Comparison of ENCODE assay signal across 17 cellular contexts in the genomic region with DNA sequence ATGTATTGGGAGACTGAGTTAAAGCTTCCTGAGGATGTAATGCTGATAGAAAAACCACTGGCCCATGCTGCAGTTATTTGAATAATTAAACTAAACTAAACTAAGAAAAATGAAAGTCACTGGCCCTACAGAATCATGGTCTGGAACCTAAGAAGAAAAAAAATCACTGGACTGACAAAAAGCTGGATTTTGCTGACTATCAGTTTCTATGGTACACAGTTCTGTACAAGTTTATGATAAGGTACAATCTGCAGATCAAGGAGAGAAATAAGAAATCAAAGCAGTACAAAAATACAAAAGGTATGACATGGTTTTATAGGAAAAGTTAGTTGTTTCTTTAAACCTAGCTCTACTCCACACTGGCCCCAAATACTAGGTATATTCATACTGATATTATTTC. TPM values are rescaled to one million over a fixed set of nuclear protein-coding genes. Genes with fewer than 3 reads are reported as not detected.
A peak's percentile ranks its signal among the peaks of the same experiment; 100 is the strongest.
DNase-seq lines count a peak whose midpoint lies in the region; ATAC-seq and TF ChIP-seq lines count a peak whose summit lies in the region.
"Had no signal": no experiment of that assay in that cellular context is flagged by ENCODE, and none has a peak within 500 bp of the region (broad histone marks: within the 10 kb centered on the region; RNA-seq: fewer than 3 reads in every experiment).

No MANE protein-coding gene starts in this region.

- DNase-seq in stimulated activated naive CD8-positive, alpha-beta T cell treated with anti-CD3 and anti-CD28 coated beads, Interleukin-15, Interleukin-2, amounts not matched to agents 100 U/mL and 50 U/mL, for 24 hours = no peak
- no peak for DNase-seq in Panc1 (ENCODE audit: low read depth, low spot score)
- no peak for DNase-seq in naive thymus-derived CD4-positive, alpha-beta T cell
- no peak for DNase-seq in activated CD4-positive, alpha-beta memory T cell treated with anti-CD3 and anti-CD28 coated beads, Interleukin-2, amount 10 ng/mL, durations not matched to agents 7 days and 5 days
- DNase-seq in lower lobe of right lung = no peak
- DNase-seq in NCI-H1105 (lab: John Stamatoyannopoulos, UW) = no peak
- DNase-seq: DMS153, DND-41, KBM-7, NCI-H2029, NCI-H446, NCI-H524 treated with DMSO at 0.1 percent for 48 hours, NCI-H774, SK-N-SH had no signal

- TF ChIP-seq CTCF in Panc1 (IDR thresholded peaks at IDR 0.05) = no peak
- TF ChIP-seq CTCF in lower lobe of right lung (IDR thresholded peaks at IDR 0.05) = no peak

- H3K36me3 ChIP-seq in Panc1 (ENCODE audit: control insufficient read depth, insufficient read depth, low read length) = peaks cover 5% of the 10 kb centered on the region; the same call in 1 of the 2 replicates
- peaks cover 0 to 31% (median 7%) of the 10 kb centered on the region in 3 experiments for H3K36me3 ChIP-seq in naive thymus-derived CD4-positive, alpha-beta T cell (ENCODE audit: control insufficient read depth in 2 of 3, insufficient read depth in 3 of 3, low read length in 3 of 3)
- H3K36me3 ChIP-seq in lower lobe of right lung = peaks cover 45% of the 10 kb centered on the region

- in situ Hi-C loops in Panc1 (cut with HindIII; ENCODE audit: low pct_unique_long_range_greater_than_20kb, low sequenced_read_pairs) = no loop called here

- no peak overlapping the region for H3K27ac ChIP-seq in Panc1 (ENCODE audit: low read length)
- no peak overlapping the region for H3K27ac ChIP-seq in naive thymus-derived CD4-positive, alpha-beta T cell (ENCODE audit: low read depth, low read length)
- no peak overlapping the region for H3K27ac ChIP-seq in lower lobe of right lung
- H3K27ac ChIP-seq: C4-2B had no signal

- H3K4me3 ChIP-seq in Panc1 (ENCODE audit: low read depth in 2 of 2, low read length in 2 of 2) = no peak overlapping the region
- H3K4me3 ChIP-seq in naive thymus-derived CD4-positive, alpha-beta T cell (ENCODE audit: low read length) = no peak overlapping the region
- H3K4me3 ChIP-seq in lower lobe of right lung = no peak overlapping the region

- BruUV-seq in Panc1 (replicated peaks; lab: Mats Ljungman, UMichigan) = TSS peak; percentile 4

- no peaks in the 10 kb centered on the region for H3K9me3 ChIP-seq in Panc1 (ENCODE audit: control insufficient read depth, insufficient read depth, low read depth, low read length)
- no peaks in the 10 kb centered on the region for H3K9me3 ChIP-seq in naive thymus-derived CD4-positive, alpha-beta T cell (ENCODE audit: control insufficient read depth in 2 of 3, low read length in 3 of 3)
- no peaks in the 10 kb centered on the region for H3K9me3 ChIP-seq in lower lobe of right lung
- H3K9me3 ChIP-seq: SK-N-SH had no signal

- peaks cover 40% of the 10 kb centered on the region for H3K36me3 Mint-ChIP-seq in stimulated activated naive CD8-positive, alpha-beta T cell treated with anti-CD3 and anti-CD28 coated beads, Interleukin-15, Interleukin-2, amounts not matched to agents 100 ng/mL and 50 ng/mL, for 24 hours (ENCODE audit: low read depth)
- H3K36me3 Mint-ChIP-seq in naive thymus-derived CD4-positive, alpha-beta T cell = peaks cover 0 to 36% (median 21%) of the 10 kb centered on the region in 5 donors
- peaks cover 42% of the 10 kb centered on the region for H3K36me3 Mint-ChIP-seq in activated CD4-positive, alpha-beta memory T cell treated with anti-CD3 and anti-CD28 coated beads, Interleukin-2, amount 10 ng/mL, durations not matched to agents 7 days and 5 days (ENCODE audit: low read depth)

- ATAC-seq in stimulated activated naive CD8-positive, alpha-beta T cell treated with anti-CD3 and anti-CD28 coated beads, Interleukin-15, Interleukin-2, amounts not matched to agents 100 U/mL and 50 U/mL, for 24 hours = no peak
- ATAC-seq in Panc1 (no peak), lower lobe of right lung (no peak)
- no peak for ATAC-seq in naive thymus-derived CD4-positive, alpha-beta T cell

- H3K27ac Mint-ChIP-seq in stimulated activated naive CD8-positive, alpha-beta T cell treated with anti-CD3 and anti-CD28 coated beads, Interleukin-15, Interleukin-2, amounts not matched to agents 100 ng/mL and 50 ng/mL, for 24 hours = peak overlapping the region; percentile 14
- H3K27ac Mint-ChIP-seq in naive thymus-derived CD4-positive, alpha-beta T cell = peak overlapping the region in 6 of 9 donors; percentile 4 to 80 (median 19)
- no peak overlapping the region for H3K27ac Mint-ChIP-seq in activated CD4-positive, alpha-beta memory T cell treated with anti-CD3 and anti-CD28 coated beads, Interleukin-2, amount 10 ng/mL, durations not matched to agents 7 days and 5 days
- H3K27ac Mint-ChIP-seq: B cell had no signal

- H3K9me3 Mint-ChIP-seq in stimulated activated naive CD8-positive, alpha-beta T cell treated with anti-CD3 and anti-CD28 coated beads, Interleukin-15, Interleukin-2, amounts not matched to agents 100 ng/mL and 50 ng/mL, for 24 hours = no peaks in the 10 kb centered on the region
- no peaks in the 10 kb centered on the region for H3K9me3 Mint-ChIP-seq in naive thymus-derived CD4-positive, alpha-beta T cell
- no peaks in the 10 kb centered on the region for H3K9me3 Mint-ChIP-seq in activated CD4-positive, alpha-beta memory T cell treated with anti-CD3 and anti-CD28 coated beads, Interleukin-2, amount 10 ng/mL, durations not matched to agents 7 days and 5 days

- CTCF ChIA-PET in Panc1 (lab: Charles Lee) = no interaction called here
- CTCF ChIA-PET in naive thymus-derived CD4-positive, alpha-beta T cell (lab: Charles Lee) = no interaction called here
- CTCF ChIA-PET in activated CD4-positive, alpha-beta memory T cell treated with anti-CD3 and anti-CD28 coated beads, Interleukin-2, amount 10 ng/mL, durations not matched to agents 7 days and 5 days (lab: Charles Lee) = no interaction called here

- no peak overlapping the region for H3K4me3 Mint-ChIP-seq in stimulated activated naive CD8-positive, alpha-beta T cell treated with anti-CD3 and anti-CD28 coated beads, Interleukin-15, Interleukin-2, amounts not matched to agents 100 ng/mL and 50 ng/mL, for 24 hours
- H3K4me3 Mint-ChIP-seq in naive thymus-derived CD4-positive, alpha-beta T cell = peak overlapping the region in 1 of 10 donors; percentile 6
- H3K4me3 Mint-ChIP-seq in activated CD4-positive, alpha-beta memory T cell treated with anti-CD3 and anti-CD28 coated beads, Interleukin-2, amount 10 ng/mL, durations not matched to agents 7 days and 5 days = no peak overlapping the region
- H3K4me3 Mint-ChIP-seq: B cell had no signal

- no peaks in the 10 kb centered on the region for H3K27me3 ChIP-seq in Panc1 (ENCODE audit: control insufficient read depth, insufficient read depth, low read length)
- H3K27me3 ChIP-seq in naive thymus-derived CD4-positive, alpha-beta T cell (ENCODE audit: control insufficient read depth in 2 of 2, insufficient read depth in 2 of 2, low read length in 2 of 2) = no peaks in the 10 kb centered on the region
- H3K27me3 ChIP-seq in lower lobe of right lung (ENCODE audit: low read depth) = no peaks in the 10 kb centered on the region

- POLR2A ChIA-PET in Panc1 (lab: Charles Lee) = interaction anchor here (0.6 to 1.1 kb wide), 2 partner anchors 237 to 1006 kb away, joined by 3 to 4 read pairs; no protein-coding TSS in a partner anchor
- POLR2A ChIA-PET in naive thymus-derived CD4-positive, alpha-beta T cell (lab: Charles Lee) = interaction anchor here (0.6 kb wide), 1 partner anchor 367 kb away, joined by 3 read pairs; no protein-coding TSS in a partner anchor
- POLR2A ChIA-PET in activated CD4-positive, alpha-beta memory T cell treated with anti-CD3 and anti-CD28 coated beads, Interleukin-2, amount 10 ng/mL, durations not matched to agents 7 days and 5 days (lab: Charles Lee) = interaction anchor here (1.0 to 3.2 kb wide), 3 partner anchors 15 to 83 kb away, joined by 3 to 16 read pairs (median 3); no protein-coding TSS in a partner anchor

- H3K4me1 Mint-ChIP-seq in stimulated activated naive CD8-positive, alpha-beta T cell treated with anti-CD3 and anti-CD28 coated beads, Interleukin-15, Interleukin-2, amounts not matched to agents 100 ng/mL and 50 ng/mL, for 24 hours (ENCODE audit: low read depth) = peaks cover 36% of the 10 kb centered on the region
- peaks cover 20 to 63% (median 58%) of the 10 kb centered on the region in 7 donors for H3K4me1 Mint-ChIP-seq in naive thymus-derived CD4-positive, alpha-beta T cell
- H3K4me1 Mint-ChIP-seq in activated CD4-positive, alpha-beta memory T cell treated with anti-CD3 and anti-CD28 coated beads, Interleukin-2, amount 10 ng/mL, durations not matched to agents 7 days and 5 days = peaks cover 15% of the 10 kb centered on the region

- intact Hi-C loops in Panc1 (cut with micrococcal nuclease; ENCODE audit: unreplicated experiment) = no loop called here
- intact Hi-C loops in naive thymus-derived CD4-positive, alpha-beta T cell (cut with micrococcal nuclease) = no loop called here
- intact Hi-C loops in lower lobe of right lung (cut with DNase I) = no loop called here

- no peaks in the 10 kb centered on the region for H3K4me1 ChIP-seq in Panc1 (ENCODE audit: control insufficient read depth, insufficient read depth, low read length)
- peaks cover 13 to 19% of the 10 kb centered on the region in 2 donors for H3K4me1 ChIP-seq in naive thymus-derived CD4-positive, alpha-beta T cell (ENCODE audit: control insufficient read depth in 2 of 2, insufficient read depth in 2 of 2, low read length in 2 of 2)
- H3K4me1 ChIP-seq in lower lobe of right lung = peaks cover 8% of the 10 kb centered on the region

- H3K27me3 Mint-ChIP-seq in stimulated activated naive CD8-positive, alpha-beta T cell treated with anti-CD3 and anti-CD28 coated beads, Interleukin-15, Interleukin-2, amounts not matched to agents 100 ng/mL and 50 ng/mL, for 24 hours = no peaks in the 10 kb centered on the region
- no peaks in the 10 kb centered on the region for H3K27me3 Mint-ChIP-seq in naive thymus-derived CD4-positive, alpha-beta T cell
- no peaks in the 10 kb centered on the region for H3K27me3 Mint-ChIP-seq in activated CD4-positive, alpha-beta memory T cell treated with anti-CD3 and anti-CD28 coated beads, Interleukin-2, amount 10 ng/mL, durations not matched to agents 7 days and 5 days
- H3K27me3 Mint-ChIP-seq: B cell had no signal

RNA-seq across cellular contexts. Expression of gene PPP4R3B, which starts 15.6 kb away (rescaled TPM):
- 50.7 TPM for total RNA-seq in Panc1 (2021; ENCODE audit: unreplicated experiment)
- polyA plus RNA-seq in Panc1 (2012; ENCODE audit: insufficient read length) = 19.2 TPM
- 100 to 1,000 TPM in 2 of 5 experiments, 10 to 100 TPM in 3; 67.2 to 113 (median 88.0) TPM for total RNA-seq in naive thymus-derived CD4-positive, alpha-beta T cell
- 10 to 100 TPM; 65.9 to 75.7 TPM for polyA plus RNA-seq in naive thymus-derived CD4-positive, alpha-beta T cell
- 10 to 100 TPM; 70.7 to 75.4 TPM for total RNA-seq in activated CD4-positive, alpha-beta memory T cell treated with anti-CD3 and anti-CD28 coated beads, Interleukin-2, amount 10 ng/mL, durations not matched to agents 7 days and 5 days
- total RNA-seq in lower lobe of right lung = 66.3 TPM
